Comparison of ENCODE assay signal across 17 cellular contexts in genomic region chr15:57385923-57386390, GRCh38. TPM values are rescaled to one million over a fixed set of nuclear protein-coding genes. Genes with fewer than 3 reads are reported as not detected.
"Had no signal": no experiment of that assay in that cellular context is flagged by ENCODE, and none has a peak within 500 bp of the region (broad histone marks: within the 10 kb centered on the region; RNA-seq: fewer than 3 reads in every experiment).

No MANE protein-coding gene starts in this region.

- H3K27ac ChIP-seq: lower lobe of right lung, neutrophil had no signal

- H3K27me3 ChIP-seq: esophagus muscularis mucosa, uterus had no signal

- H3K9me3 ChIP-seq: esophagus muscularis mucosa, lower lobe of right lung, neutrophil, thoracic aorta, uterus had no signal

- ATAC-seq: activated T-cell treated with anti-CD3 and anti-CD28 coated beads, Interleukin-2, amount 50 U/mL, for 4 hours; lower lobe of right lung; naive thymus-derived CD4-positive, alpha-beta T cell; stimulated activated naive CD8-positive, alpha-beta T cell treated with anti-CD3 and anti-CD28 coated beads, Interleukin-15, amount 100 ng/mL, for 72 hours had no signal

- DNase-seq: activated CD4-positive, alpha-beta memory T cell treated with anti-CD3 and anti-CD28 coated beads for 36 hours; activated CD4-positive, alpha-beta T cell treated with anti-CD3 and anti-CD28 coated beads for 1 hour; activated effector memory CD4-positive, alpha-beta T cell treated with anti-CD3 and anti-CD28 coated beads, Interleukin-2, amount 50 U/mL, for 16 hours; activated T-cell treated with anti-CD3 and anti-CD28 coated beads, Interleukin-2, amount 50 U/mL, for 4 hours; hypothalamus; kidney glomerular epithelial cell; lower lobe of right lung; naive thymus-derived CD4-positive, alpha-beta T cell; retina; stimulated activated CD4-positive, alpha-beta T cell treated with anti-CD3 and anti-CD28 coated beads, Interleukin-15, amount 100 ng/mL, for 24 hours; stimulated activated CD4-positive, alpha-beta T cell treated with anti-CD3 and anti-CD28 coated beads, Interleukin-4, amount 100 ng/mL, for 4 hours; stimulated activated naive CD8-positive, alpha-beta T cell treated with anti-CD3 and anti-CD28 coated beads, Interleukin-15, amount 100 ng/mL, for 72 hours; T-helper 9 cell; uterus had no signal

- H3K36me3 ChIP-seq: esophagus muscularis mucosa, lower lobe of right lung, neutrophil, thoracic aorta, uterus had no signal

- H3K4me3 ChIP-seq: esophagus muscularis mucosa, lower lobe of right lung, thoracic aorta, uterus had no signal

RNA-seq across cellular contexts. Expression of gene CGNL1, which starts 9.7 kb away (rescaled TPM):
- total RNA-seq: activated CD4-positive, alpha-beta memory T cell treated with anti-CD3 and anti-CD28 coated beads for 36 hours; naive thymus-derived CD4-positive, alpha-beta T cell had no signal
- polyA plus RNA-seq: naive thymus-derived CD4-positive, alpha-beta T cell had no signal
